ENCODE assay signal across 8 cellular contexts in the genomic region with DNA sequence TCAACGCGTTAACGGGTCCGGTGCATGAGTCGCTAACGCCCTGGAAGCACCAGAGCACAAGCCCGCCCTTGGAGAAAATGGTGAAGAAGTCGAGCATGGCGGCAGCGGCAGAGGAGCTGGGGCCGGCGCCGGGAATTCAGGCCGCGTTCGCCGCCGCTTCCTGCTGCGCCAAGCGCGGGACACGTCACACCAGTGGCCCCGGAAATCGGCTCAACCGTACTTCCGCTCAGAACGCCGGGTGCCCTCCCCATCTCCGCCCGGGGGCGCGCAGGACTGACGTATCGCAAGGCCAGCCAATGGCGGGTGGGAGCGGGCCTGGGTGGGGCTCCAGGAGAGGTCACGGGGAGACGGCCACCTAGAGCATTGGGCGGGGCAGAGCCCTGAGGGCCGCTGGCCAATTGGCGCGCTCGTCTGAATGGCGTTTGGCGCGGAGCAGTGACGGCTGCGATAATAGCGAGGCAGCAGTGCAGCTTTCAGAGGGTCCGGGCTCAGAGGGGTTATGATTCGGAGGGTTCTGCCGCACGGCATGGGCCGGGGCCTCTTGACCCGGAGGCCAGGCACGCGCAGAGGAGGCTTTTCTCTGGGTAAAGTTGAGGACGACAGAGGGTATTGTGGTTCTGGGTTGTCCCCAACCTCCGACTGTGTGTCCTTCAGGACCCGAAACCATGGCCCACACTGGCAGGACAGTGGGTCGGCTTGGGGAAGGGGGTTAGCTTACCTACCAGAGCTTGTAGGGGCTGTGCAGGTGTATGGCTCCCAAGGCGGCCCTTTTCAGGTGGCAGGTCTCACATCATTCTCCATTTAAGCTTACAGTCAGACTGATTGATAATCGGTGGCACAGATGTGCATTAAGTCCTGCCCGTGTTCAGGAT. TPM values are rescaled to one million over a fixed set of nuclear protein-coding genes. Genes with fewer than 3 reads are reported as not detected.
DNase-seq lines count a peak whose midpoint lies in the region; ATAC-seq and TF ChIP-seq lines count a peak whose summit lies in the region.

TSS of gene FOXRED1 (plus strand) at position 447 of the 872 bp plus-strand sequence. CDS start at position 500, 53 bp downstream.
A gene with protein sequence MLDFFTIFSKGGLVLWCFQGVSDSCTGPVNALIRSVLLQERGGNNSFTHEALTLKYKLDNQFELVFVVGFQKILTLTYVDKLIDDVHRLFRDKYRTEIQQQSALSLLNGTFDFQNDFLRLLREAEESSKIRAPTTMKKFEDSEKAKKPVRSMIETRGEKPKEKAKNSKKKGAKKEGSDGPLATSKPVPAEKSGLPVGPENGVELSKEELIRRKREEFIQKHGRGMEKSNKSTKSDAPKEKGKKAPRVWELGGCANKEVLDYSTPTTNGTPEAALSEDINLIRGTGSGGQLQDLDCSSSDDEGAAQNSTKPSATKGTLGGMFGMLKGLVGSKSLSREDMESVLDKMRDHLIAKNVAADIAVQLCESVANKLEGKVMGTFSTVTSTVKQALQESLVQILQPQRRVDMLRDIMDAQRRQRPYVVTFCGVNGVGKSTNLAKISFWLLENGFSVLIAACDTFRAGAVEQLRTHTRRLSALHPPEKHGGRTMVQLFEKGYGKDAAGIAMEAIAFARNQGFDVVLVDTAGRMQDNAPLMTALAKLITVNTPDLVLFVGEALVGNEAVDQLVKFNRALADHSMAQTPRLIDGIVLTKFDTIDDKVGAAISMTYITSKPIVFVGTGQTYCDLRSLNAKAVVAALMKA (minus strand): TSS at position 188 of the 872 bp plus-strand sequence. CDS start 91 bp downstream, at position 97.

- peak within 1 kb of the TSS; percentile 86 for H3K27ac ChIP-seq in WERI-Rb-1
- peak within 1 kb of the TSS; percentile 91 for H3K27ac ChIP-seq in mammary epithelial cell (ENCODE audit: insufficient read depth, low read depth, low read length)
- H3K27ac ChIP-seq in skin epidermis: peak within 1 kb of the TSS; percentile 77 to 98 (median 94)

- H3K36me3 ChIP-seq in WERI-Rb-1 (peaks cover 60% of the 10 kb centered on the region), mammary epithelial cell (ENCODE audit: insufficient read depth, low read length) (peaks cover 33% of the 10 kb centered on the region)

- H4K20me1 ChIP-seq in mammary epithelial cell (ENCODE audit: insufficient read depth, low read length): no peaks in the 10 kb centered on the region

- H3K9me3 ChIP-seq in WERI-Rb-1 (ENCODE audit: severe bottlenecking): no peaks in the 10 kb centered on the region
- no peaks in the 10 kb centered on the region for H3K9me3 ChIP-seq in mammary epithelial cell (replicated peaks; ENCODE audit: insufficient read depth, low read length)
- no peaks in the 10 kb centered on the region for H3K9me3 ChIP-seq in iPS-18c (ENCODE audit: control insufficient read depth, insufficient read depth, low read length)

- peak within 1 kb of the TSS; percentile 96 for H2AFZ ChIP-seq in mammary epithelial cell (ENCODE audit: low read depth, low read length)

- TSS peak; percentile 65 for BruUV-seq in mammary epithelial cell (replicated peaks; lab: Mats Ljungman, UMichigan)

- H3K4me3 ChIP-seq in WERI-Rb-1 (ENCODE audit: low read depth, low read length): peak within 1 kb of the TSS; percentile 63
- peak within 1 kb of the TSS; percentile 89 to 93 (median 90) for H3K4me3 ChIP-seq in mammary epithelial cell (replicated peaks in 1 of 3; ENCODE audit: insufficient read depth in 1 of 3, low read depth in 2 of 3, low read length in 3 of 3)
- H3K4me3 ChIP-seq in iPS-18c (ENCODE audit: insufficient read depth, low read depth, low read length): peak within 1 kb of the TSS; percentile 82
- H3K4me3 ChIP-seq in skin epidermis: peak within 1 kb of the TSS; percentile 69 to 92 (median 86)

- intact Hi-C loops in mammary epithelial cell (cut with micrococcal nuclease): loop anchor here (1.0 to 5.0 kb wide), 4 partner anchors 35 to 347 kb away; partner anchors contain the start of genes CDON, DCPS, FAM118B and RPUSD4

- WGBS in mammary epithelial cell (ENCODE audit: low coverage, missing lambda C conversion rate): 2% methylated on average over 30 of the region's 64 CpGs

- TF ChIP-seq CTCF in WERI-Rb-1 (IDR thresholded peaks at IDR 0.05; ENCODE audit: low read depth, low read length) (no peak), mammary epithelial cell (conservative IDR thresholded peaks at IDR 0.05 in 1 of 2, IDR thresholded peaks at IDR 0.05 in 1 of 2; ENCODE audit: extremely low read depth in 1 of 2, insufficient read depth in 1 of 2, low read depth in 1 of 2, low read length in 2 of 2) (no peak)

- ATAC-seq in GM18873 (IDR thresholded peaks at IDR 0.05; ENCODE audit: low FRiP score, unreplicated experiment): peak; percentile 97
- peak; percentile 100 for ATAC-seq in HG03139 (IDR thresholded peaks at IDR 0.05; ENCODE audit: unreplicated experiment)

- dilution Hi-C loops in mammary epithelial cell (cut with HindIII; ENCODE audit: low sequenced_read_pairs): no loop called here

- H3K4me2 ChIP-seq in mammary epithelial cell (ENCODE audit: insufficient read depth, low read depth, low read length): peak within 1 kb of the TSS; percentile 90

- CTCF ChIA-PET in mammary epithelial cell (lab: Charles Lee; ENCODE audit: low non-redundant PET): no interaction called here

- DNase-seq in ACHN: peak; percentile 98
- DNase-seq in NCI-H2227 (lab: John Stamatoyannopoulos, UW; ENCODE audit: unreplicated experiment): peak; percentile 98
- peak; percentile 100 for DNase-seq in WERI-Rb-1
- DNase-seq in mammary epithelial cell: peak; percentile 99

- in situ Hi-C loops in ACHN (cut with HindIII; ENCODE audit: low pct_ligation_motif_present, low pct_unique_long_range_greater_than_20kb, low sequenced_read_pairs) (no loop called here), mammary epithelial cell (cut with MboI; ENCODE audit: low sequenced_read_pairs in 2 of 2) (no loop called here)

- H3K79me2 ChIP-seq in mammary epithelial cell (ENCODE audit: insufficient read depth, low read length): peaks cover 50% of the 10 kb centered on the region

- peaks cover 13% of the 10 kb centered on the region for H3K4me1 ChIP-seq in mammary epithelial cell (ENCODE audit: insufficient read depth, low read length)

- H3K27me3 ChIP-seq in WERI-Rb-1 (ENCODE audit: insufficient read depth, low read depth, severe bottlenecking) (no peaks in the 10 kb centered on the region), mammary epithelial cell (ENCODE audit: insufficient read depth, low read length) (no peaks in the 10 kb centered on the region)

- H3K9ac ChIP-seq in mammary epithelial cell (ENCODE audit: insufficient read depth, low read length): peak within 1 kb of the TSS; percentile 96

RNA-seq across cellular contexts. Expression of gene FOXRED1, which starts in this region (rescaled TPM):
- 10 to 100 TPM in 1 of 2 donors, 1 to 10 TPM in 1; 8.0 to 30.8 TPM for total RNA-seq in mammary epithelial cell
- polyA plus RNA-seq in mammary epithelial cell: 19.0 TPM
- polyA minus RNA-seq in mammary epithelial cell: 13.6 TPM

RNA-seq across cellular contexts. Expression of the second gene that starts in this region (rescaled TPM):
- total RNA-seq in mammary epithelial cell: 100 to 1,000 TPM in 1 of 2 donors, 10 to 100 TPM in 1; 79.9 to 108 TPM
- 94.0 TPM for polyA plus RNA-seq in mammary epithelial cell
- 214 TPM for polyA minus RNA-seq in mammary epithelial cell

Comparison
In these comparisons a context has a peak if more than half of its experiments do, and no peak if none do; other contexts are left out.
1. Peak in every context shown above with its lines: DNase-seq, ATAC-seq, H3K4me3 ChIP-seq and H3K27ac ChIP-seq.